ENCODE assay signal across 8 cellular contexts in genomic region chr7:101712652-101713051, GRCh38.
"Had no signal": no experiment of that assay in that cellular context is flagged by ENCODE, and none has a peak within 500 bp of the region (broad histone marks: within the 10 kb centered on the region; RNA-seq: fewer than 3 reads in every experiment).

No MANE protein-coding gene starts in this region.

- H3K27ac Mint-ChIP-seq: GM23338 had no signal

- H3K4me3 Mint-ChIP-seq: GM23338, H9 had no signal

- DNase-seq: H9, HCEC 1CT, IMR-90, KBM-7 had no signal

- H3K4me2 ChIP-seq: GM23338 had no signal

- ATAC-seq: GM23338 had no signal

- H3K4me3 ChIP-seq: GM23338 had no signal

- FAIRE-seq: H1, H54 had no signal

- H3K27ac ChIP-seq: HL-60 had no signal

- H2AFZ ChIP-seq: GM23338 had no signal
